1 cellular context compared by ENCODE assay signal in the genomic region with DNA sequence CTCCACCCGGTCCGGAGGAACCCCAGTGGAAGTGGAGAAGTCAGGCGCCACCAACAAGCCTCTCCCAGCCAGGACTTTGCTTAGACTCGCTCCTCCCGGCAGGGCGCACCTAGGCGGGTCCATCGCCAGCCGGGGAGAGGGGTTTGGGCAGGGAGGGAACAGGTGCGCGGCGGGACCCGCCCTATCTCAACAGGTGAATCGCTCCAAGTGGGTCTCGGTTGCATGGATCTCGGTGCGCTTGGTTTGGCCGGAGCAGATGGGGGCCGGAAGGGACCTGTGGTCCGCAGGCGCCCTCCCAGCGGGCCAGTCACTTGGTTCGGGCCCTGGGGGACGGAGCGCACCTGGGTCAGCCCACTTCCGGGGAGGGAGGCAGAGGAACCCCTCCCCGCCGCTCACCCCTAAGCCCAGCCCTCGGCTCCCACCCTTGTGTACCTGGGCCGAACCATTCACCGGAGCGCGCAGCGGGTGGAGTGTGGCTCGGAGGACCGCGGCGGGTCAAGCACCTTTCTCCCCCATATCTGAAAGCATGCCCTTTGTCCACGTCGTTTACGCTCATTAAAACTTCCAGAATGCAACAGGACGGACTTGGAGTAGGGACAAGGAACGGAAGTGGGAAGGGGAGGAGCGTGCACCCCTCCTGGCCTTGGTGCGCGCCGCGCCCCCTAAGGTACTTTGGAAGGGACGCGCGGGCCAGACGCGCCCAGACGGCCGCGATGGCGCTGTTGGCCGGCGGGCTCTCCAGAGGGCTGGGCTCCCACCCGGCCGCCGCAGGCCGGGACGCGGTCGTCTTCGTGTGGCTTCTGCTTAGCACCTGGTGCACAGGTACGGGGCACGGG.
TF ChIP-seq lines count a peak whose summit lies in the region.

A gene with protein sequence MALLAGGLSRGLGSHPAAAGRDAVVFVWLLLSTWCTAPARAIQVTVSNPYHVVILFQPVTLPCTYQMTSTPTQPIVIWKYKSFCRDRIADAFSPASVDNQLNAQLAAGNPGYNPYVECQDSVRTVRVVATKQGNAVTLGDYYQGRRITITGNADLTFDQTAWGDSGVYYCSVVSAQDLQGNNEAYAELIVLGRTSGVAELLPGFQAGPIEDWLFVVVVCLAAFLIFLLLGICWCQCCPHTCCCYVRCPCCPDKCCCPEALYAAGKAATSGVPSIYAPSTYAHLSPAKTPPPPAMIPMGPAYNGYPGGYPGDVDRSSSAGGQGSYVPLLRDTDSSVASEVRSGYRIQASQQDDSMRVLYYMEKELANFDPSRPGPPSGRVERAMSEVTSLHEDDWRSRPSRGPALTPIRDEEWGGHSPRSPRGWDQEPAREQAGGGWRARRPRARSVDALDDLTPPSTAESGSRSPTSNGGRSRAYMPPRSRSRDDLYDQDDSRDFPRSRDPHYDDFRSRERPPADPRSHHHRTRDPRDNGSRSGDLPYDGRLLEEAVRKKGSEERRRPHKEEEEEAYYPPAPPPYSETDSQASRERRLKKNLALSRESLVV (plus strand): TSS at position 693 of the 836 bp plus-strand sequence. CDS start 21 bp downstream, at position 714.

TF ChIP-seq in HepG2, 621 proteins besides CTCF, POLR2A, EP300 and RAD21 (continued from another document and continues in another):
- peak; percentile 97 for TF ChIP-seq TAF1 (CRISPR knock-in tag; IDR thresholded peaks at IDR 0.05)
- TF ChIP-seq ZNF446 (CRISPR knock-in tag; IDR thresholded peaks at IDR 0.05), result peak; percentile 95
- no peak; the same call in 1 of the 2 replicates for TF ChIP-seq ZSCAN22 (CRISPR knock-in tag; IDR thresholded peaks at IDR 0.05)
- TF ChIP-seq, protein P1, sequence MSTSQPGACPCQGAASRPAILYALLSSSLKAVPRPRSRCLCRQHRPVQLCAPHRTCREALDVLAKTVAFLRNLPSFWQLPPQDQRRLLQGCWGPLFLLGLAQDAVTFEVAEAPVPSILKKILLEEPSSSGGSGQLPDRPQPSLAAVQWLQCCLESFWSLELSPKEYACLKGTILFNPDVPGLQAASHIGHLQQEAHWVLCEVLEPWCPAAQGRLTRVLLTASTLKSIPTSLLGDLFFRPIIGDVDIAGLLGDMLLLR (CRISPR knock-in tag; IDR thresholded peaks at IDR 0.05), result peak; percentile 86
- peak; percentile 27; the same call in 1 of the 2 replicates for TF ChIP-seq ELF4 (CRISPR knock-in tag; IDR thresholded peaks at IDR 0.05; ENCODE audit: borderline replicate concordance)
- peak; percentile 88 for TF ChIP-seq GATA4 (IDR thresholded peaks at IDR 0.05; ENCODE audit: borderline replicate concordance, low read depth)
- no peak for TF ChIP-seq SOX5 (CRISPR knock-in tag; IDR thresholded peaks at IDR 0.05; ENCODE audit: borderline replicate concordance)
- TF ChIP-seq, protein P2, sequence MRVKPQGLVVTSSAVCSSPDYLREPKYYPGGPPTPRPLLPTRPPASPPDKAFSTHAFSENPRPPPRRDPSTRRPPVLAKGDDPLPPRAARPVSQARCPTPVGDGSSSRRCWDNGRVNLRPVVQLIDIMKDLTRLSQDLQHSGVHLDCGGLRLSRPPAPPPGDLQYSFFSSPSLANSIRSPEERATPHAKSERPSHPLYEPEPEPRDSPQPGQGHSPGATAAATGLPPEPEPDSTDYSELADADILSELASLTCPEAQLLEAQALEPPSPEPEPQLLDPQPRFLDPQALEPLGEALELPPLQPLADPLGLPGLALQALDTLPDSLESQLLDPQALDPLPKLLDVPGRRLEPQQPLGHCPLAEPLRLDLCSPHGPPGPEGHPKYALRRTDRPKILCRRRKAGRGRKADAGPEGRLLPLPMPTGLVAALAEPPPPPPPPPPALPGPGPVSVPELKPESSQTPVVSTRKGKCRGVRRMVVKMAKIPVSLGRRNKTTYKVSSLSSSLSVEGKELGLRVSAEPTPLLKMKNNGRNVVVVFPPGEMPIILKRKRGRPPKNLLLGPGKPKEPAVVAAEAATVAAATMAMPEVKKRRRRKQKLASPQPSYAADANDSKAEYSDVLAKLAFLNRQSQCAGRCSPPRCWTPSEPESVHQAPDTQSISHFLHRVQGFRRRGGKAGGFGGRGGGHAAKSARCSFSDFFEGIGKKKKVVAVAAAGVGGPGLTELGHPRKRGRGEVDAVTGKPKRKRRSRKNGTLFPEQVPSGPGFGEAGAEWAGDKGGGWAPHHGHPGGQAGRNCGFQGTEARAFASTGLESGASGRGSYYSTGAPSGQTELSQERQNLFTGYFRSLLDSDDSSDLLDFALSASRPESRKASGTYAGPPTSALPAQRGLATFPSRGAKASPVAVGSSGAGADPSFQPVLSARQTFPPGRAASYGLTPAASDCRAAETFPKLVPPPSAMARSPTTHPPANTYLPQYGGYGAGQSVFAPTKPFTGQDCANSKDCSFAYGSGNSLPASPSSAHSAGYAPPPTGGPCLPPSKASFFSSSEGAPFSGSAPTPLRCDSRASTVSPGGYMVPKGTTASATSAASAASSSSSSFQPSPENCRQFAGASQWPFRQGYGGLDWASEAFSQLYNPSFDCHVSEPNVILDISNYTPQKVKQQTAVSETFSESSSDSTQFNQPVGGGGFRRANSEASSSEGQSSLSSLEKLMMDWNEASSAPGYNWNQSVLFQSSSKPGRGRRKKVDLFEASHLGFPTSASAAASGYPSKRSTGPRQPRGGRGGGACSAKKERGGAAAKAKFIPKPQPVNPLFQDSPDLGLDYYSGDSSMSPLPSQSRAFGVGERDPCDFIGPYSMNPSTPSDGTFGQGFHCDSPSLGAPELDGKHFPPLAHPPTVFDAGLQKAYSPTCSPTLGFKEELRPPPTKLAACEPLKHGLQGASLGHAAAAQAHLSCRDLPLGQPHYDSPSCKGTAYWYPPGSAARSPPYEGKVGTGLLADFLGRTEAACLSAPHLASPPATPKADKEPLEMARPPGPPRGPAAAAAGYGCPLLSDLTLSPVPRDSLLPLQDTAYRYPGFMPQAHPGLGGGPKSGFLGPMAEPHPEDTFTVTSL (CRISPR knock-in tag; IDR thresholded peaks at IDR 0.05; ENCODE audit: borderline replicate concordance), result no peak
- no peak for TF ChIP-seq SRF (IDR thresholded peaks at IDR 0.05; ENCODE audit: low read depth, low read length)
- peak; percentile 78; the same call in 1 of the 2 replicates for TF ChIP-seq DNMT3B (CRISPR knock-in tag; conservative IDR thresholded peaks at IDR 0.05)
- TF ChIP-seq, protein P3, sequence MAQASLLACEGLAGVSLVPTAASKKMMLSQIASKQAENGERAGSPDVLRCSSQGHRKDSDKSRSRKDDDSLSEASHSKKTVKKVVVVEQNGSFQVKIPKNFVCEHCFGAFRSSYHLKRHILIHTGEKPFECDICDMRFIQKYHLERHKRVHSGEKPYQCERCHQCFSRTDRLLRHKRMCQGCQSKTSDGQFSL (CRISPR knock-in tag; IDR thresholded peaks at IDR 0.05), result no peak; the same call in 1 of the 2 replicates
- no peak for TF ChIP-seq KAT2B (IDR thresholded peaks at IDR 0.05; ENCODE audit: borderline replicate concordance, low read depth, low read length)
- 0 out of 2 replicates have a peak, but pooled peaks have one; percentile 12 for TF ChIP-seq U2AF2 (IDR thresholded peaks at IDR 0.05; ENCODE audit: low read depth, low read length)
- TF ChIP-seq HOXA7 (CRISPR knock-in tag; IDR thresholded peaks at IDR 0.05), result no peak; the same call in 1 of the 2 replicates
- TF ChIP-seq, protein P4, sequence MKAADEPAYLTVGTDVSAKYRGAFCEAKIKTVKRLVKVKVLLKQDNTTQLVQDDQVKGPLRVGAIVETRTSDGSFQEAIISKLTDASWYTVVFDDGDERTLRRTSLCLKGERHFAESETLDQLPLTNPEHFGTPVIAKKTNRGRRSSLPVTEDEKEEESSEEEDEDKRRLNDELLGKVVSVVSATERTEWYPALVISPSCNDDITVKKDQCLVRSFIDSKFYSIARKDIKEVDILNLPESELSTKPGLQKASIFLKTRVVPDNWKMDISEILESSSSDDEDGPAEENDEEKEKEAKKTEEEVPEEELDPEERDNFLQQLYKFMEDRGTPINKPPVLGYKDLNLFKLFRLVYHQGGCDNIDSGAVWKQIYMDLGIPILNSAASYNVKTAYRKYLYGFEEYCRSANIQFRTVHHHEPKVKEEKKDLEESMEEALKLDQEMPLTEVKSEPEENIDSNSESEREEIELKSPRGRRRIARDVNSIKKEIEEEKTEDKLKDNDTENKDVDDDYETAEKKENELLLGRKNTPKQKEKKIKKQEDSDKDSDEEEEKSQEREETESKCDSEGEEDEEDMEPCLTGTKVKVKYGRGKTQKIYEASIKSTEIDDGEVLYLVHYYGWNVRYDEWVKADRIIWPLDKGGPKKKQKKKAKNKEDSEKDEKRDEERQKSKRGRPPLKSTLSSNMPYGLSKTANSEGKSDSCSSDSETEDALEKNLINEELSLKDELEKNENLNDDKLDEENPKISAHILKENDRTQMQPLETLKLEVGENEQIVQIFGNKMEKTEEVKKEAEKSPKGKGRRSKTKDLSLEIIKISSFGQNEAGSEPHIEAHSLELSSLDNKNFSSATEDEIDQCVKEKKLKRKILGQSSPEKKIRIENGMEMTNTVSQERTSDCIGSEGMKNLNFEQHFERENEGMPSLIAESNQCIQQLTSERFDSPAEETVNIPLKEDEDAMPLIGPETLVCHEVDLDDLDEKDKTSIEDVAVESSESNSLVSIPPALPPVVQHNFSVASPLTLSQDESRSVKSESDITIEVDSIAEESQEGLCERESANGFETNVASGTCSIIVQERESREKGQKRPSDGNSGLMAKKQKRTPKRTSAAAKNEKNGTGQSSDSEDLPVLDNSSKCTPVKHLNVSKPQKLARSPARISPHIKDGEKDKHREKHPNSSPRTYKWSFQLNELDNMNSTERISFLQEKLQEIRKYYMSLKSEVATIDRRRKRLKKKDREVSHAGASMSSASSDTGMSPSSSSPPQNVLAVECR (CRISPR knock-in tag; IDR thresholded peaks at IDR 0.05; ENCODE audit: borderline replicate concordance), result peak; percentile 85
- TF ChIP-seq, protein P5, sequence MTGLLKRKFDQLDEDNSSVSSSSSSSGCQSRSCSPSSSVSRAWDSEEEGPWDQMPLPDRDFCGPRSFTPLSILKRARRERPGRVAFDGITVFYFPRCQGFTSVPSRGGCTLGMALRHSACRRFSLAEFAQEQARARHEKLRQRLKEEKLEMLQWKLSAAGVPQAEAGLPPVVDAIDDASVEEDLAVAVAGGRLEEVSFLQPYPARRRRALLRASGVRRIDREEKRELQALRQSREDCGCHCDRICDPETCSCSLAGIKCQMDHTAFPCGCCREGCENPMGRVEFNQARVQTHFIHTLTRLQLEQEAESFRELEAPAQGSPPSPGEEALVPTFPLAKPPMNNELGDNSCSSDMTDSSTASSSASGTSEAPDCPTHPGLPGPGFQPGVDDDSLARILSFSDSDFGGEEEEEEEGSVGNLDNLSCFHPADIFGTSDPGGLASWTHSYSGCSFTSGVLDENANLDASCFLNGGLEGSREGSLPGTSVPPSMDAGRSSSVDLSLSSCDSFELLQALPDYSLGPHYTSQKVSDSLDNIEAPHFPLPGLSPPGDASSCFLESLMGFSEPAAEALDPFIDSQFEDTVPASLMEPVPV (CRISPR knock-in tag; IDR thresholded peaks at IDR 0.05), result peak; percentile 81; the same call in 1 of the 2 replicates
- TF ChIP-seq, protein P6, sequence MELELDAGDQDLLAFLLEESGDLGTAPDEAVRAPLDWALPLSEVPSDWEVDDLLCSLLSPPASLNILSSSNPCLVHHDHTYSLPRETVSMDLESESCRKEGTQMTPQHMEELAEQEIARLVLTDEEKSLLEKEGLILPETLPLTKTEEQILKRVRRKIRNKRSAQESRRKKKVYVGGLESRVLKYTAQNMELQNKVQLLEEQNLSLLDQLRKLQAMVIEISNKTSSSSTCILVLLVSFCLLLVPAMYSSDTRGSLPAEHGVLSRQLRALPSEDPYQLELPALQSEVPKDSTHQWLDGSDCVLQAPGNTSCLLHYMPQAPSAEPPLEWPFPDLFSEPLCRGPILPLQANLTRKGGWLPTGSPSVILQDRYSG (CRISPR knock-in tag; IDR thresholded peaks at IDR 0.05), result 0 out of 2 replicates have a peak, but pooled peaks have one; percentile 5
- TF ChIP-seq, protein P7, sequence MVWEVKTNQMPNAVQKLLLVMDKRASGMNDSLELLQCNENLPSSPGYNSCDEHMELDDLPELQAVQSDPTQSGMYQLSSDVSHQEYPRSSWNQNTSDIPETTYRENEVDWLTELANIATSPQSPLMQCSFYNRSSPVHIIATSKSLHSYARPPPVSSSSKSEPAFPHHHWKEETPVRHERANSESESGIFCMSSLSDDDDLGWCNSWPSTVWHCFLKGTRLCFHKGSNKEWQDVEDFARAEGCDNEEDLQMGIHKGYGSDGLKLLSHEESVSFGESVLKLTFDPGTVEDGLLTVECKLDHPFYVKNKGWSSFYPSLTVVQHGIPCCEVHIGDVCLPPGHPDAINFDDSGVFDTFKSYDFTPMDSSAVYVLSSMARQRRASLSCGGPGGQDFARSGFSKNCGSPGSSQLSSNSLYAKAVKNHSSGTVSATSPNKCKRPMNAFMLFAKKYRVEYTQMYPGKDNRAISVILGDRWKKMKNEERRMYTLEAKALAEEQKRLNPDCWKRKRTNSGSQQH (CRISPR knock-in tag; IDR thresholded peaks at IDR 0.05; ENCODE audit: low read depth), result peak; percentile 66
- peak; percentile 57; the same call in 1 of the 2 replicates for TF ChIP-seq ZNF672 (CRISPR knock-in tag; IDR thresholded peaks at IDR 0.05)
- TF ChIP-seq, protein P8, sequence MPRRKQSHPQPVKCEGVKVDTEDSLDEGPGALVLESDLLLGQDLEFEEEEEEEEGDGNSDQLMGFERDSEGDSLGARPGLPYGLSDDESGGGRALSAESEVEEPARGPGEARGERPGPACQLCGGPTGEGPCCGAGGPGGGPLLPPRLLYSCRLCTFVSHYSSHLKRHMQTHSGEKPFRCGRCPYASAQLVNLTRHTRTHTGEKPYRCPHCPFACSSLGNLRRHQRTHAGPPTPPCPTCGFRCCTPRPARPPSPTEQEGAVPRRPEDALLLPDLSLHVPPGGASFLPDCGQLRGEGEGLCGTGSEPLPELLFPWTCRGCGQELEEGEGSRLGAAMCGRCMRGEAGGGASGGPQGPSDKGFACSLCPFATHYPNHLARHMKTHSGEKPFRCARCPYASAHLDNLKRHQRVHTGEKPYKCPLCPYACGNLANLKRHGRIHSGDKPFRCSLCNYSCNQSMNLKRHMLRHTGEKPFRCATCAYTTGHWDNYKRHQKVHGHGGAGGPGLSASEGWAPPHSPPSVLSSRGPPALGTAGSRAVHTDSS (CRISPR knock-in tag; conservative IDR thresholded peaks at IDR 0.05), result peak; percentile 84; the same call in 1 of the 2 replicates
- peak; percentile 51; the same call in 1 of the 2 replicates for TF ChIP-seq ZNF501 (CRISPR knock-in tag; IDR thresholded peaks at IDR 0.05)
- TF ChIP-seq ZFP36 (IDR thresholded peaks at IDR 0.05; ENCODE audit: borderline replicate concordance, low read depth, low read length, partially characterized antibody), result no peak
- no peak for TF ChIP-seq SOX6 (IDR thresholded peaks at IDR 0.05)
- TF ChIP-seq SOX6 (CRISPR knock-in tag; IDR thresholded peaks at IDR 0.05), result peak; percentile 6
- no peak; the same call in 1 of the 2 replicates for TF ChIP-seq TOE1 (CRISPR knock-in tag; IDR thresholded peaks at IDR 0.05)
- TF ChIP-seq, protein P9, sequence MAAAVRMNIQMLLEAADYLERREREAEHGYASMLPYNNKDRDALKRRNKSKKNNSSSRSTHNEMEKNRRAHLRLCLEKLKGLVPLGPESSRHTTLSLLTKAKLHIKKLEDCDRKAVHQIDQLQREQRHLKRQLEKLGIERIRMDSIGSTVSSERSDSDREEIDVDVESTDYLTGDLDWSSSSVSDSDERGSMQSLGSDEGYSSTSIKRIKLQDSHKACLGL (CRISPR knock-in tag; IDR thresholded peaks at IDR 0.05), result peak; percentile 79; the same call in 1 of the 2 replicates
- TF ChIP-seq, protein P10, sequence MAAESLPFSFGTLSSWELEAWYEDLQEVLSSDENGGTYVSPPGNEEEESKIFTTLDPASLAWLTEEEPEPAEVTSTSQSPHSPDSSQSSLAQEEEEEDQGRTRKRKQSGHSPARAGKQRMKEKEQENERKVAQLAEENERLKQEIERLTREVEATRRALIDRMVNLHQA (CRISPR knock-in tag; IDR thresholded peaks at IDR 0.05), result no peak
- 0 out of 2 replicates have a peak, but pooled peaks have one; percentile 13 for TF ChIP-seq ZFP90 (CRISPR knock-in tag; IDR thresholded peaks at IDR 0.05; ENCODE audit: borderline replicate concordance)
- peak; percentile 95 for TF ChIP-seq ZSCAN31 (CRISPR knock-in tag; IDR thresholded peaks at IDR 0.05; ENCODE audit: low read depth)
- peak; percentile 80; the same call in 1 of the 2 replicates for TF ChIP-seq SMAD3 (CRISPR knock-in tag; IDR thresholded peaks at IDR 0.05)
- TF ChIP-seq ESRRA (CRISPR knock-in tag; IDR thresholded peaks at IDR 0.05; ENCODE audit: low read depth), result no peak; the same call in none of the 2 replicates
- peak; percentile 93 for TF ChIP-seq TMF1 (CRISPR knock-in tag; IDR thresholded peaks at IDR 0.05; ENCODE audit: low read depth)
